Comparison of ENCODE assay signal across 29 cellular contexts in the genomic region with DNA sequence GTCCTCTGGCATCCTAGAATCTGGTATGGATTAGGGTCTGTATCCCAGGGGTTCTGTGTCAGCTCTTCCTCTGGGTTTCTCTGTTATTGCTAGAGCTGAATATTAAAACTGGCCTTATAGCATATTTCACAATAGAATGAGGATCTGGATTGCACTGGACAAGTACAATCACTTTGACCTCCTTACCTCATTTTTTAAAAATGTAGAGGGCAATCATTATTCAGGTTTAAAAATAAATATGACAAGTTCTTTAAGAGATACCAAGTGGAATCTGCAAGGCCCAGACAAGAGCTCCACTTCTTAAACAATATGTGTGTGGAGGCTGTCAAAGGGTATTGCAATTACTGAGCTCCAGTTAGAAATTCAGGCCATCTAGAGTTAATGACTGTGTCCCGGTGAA. TPM values are rescaled to one million over a fixed set of nuclear protein-coding genes. Genes with fewer than 3 reads are reported as not detected.
DNase-seq lines count a peak whose midpoint lies in the region; ATAC-seq, FAIRE-seq and TF ChIP-seq lines count a peak whose summit lies in the region.
"Had no signal": no experiment of that assay in that cellular context is flagged by ENCODE, and none has a peak within 500 bp of the region (broad histone marks: within the 10 kb centered on the region; RNA-seq: fewer than 3 reads in every experiment).

No MANE protein-coding gene starts in this region.

- intact Hi-C loops in HCT116 (cut with micrococcal nuclease) (no loop called here), heart right ventricle (cut with DNase I) (loop anchor here in 1 of 10 donors (5.0 kb wide), 1 partner anchor 231 kb away; no protein-coding TSS in a partner anchor)

- H3K4me3 ChIP-seq in HCT116 (replicated peaks in 1 of 2; ENCODE audit: low read depth in 1 of 2, low read length in 2 of 2) (peak overlapping the region in 1 of 2 experiments; percentile 32; a peak in 1 of 4 replicates), astrocyte (ENCODE audit: insufficient read depth, low read depth, low read length) (no peak overlapping the region), heart right ventricle (peak overlapping the region in 9 of 10 donors; percentile 25 to 58 (median 46)), osteoblast (ENCODE audit: insufficient read depth, low read length) (no peak overlapping the region)
- H3K4me3 ChIP-seq: K562, neural progenitor cell, PC-9, spleen had no signal

- H3K9ac ChIP-seq in HCT116 (ENCODE audit: low read length): peak overlapping the region; percentile 51
- H3K9ac ChIP-seq in astrocyte (ENCODE audit: low read length): peak overlapping the region; percentile 3
- H3K9ac ChIP-seq: neural progenitor cell had no signal

- no peak for TF ChIP-seq RAD21 in HCT116 (IDR thresholded peaks at IDR 0.05; ENCODE audit: low read depth)

- DNase-seq in HCT116 (ENCODE audit: low read depth, low spot score) (no peak), astrocyte (ENCODE audit: low read depth) (no peak), heart right ventricle (no peak), osteoblast (ENCODE audit: insufficient read length, low spot score, missing footprints) (peak; percentile 72), NCI-H146 (lab: John Stamatoyannopoulos, UW) (no peak), GM20000 (ENCODE audit: low spot score) (no peak), DMS79 treated with DMSO at 0.1 percent for 48 hours (lab: John Stamatoyannopoulos, UW) (no peak)
- DNase-seq: activated CD4-positive, alpha-beta T cell treated with anti-CD3 and anti-CD28 coated beads for 48 hours; activated CD8-positive, alpha-beta memory T cell treated with anti-CD3 and anti-CD28 coated beads, Interleukin-2, amount 10 ng/mL, durations not matched to agents 7 days and 5 days; CD4-positive, CD25-positive, alpha-beta regulatory T cell; cerebellar nuclear complex; effector CD4-positive, alpha-beta T cell; erythroblast; left colon; MM.1S; NCI-H187; NCI-H774; PC-9; SIG-M5; spleen; stimulated activated CD4-positive, alpha-beta T cell treated with anti-CD3 and anti-CD28 coated beads, Interleukin-4, amount 100 ng/mL, for 4 hours; stimulated activated naive CD8-positive, alpha-beta T cell treated with anti-CD3 and anti-CD28 coated beads, Interleukin-15, Interleukin-2, amounts not matched to agents 100 U/mL and 50 U/mL, for 24 hours had no signal

- peak overlapping the region; percentile 85 for H3K4me3 Mint-ChIP-seq in astrocyte (ENCODE audit: unreplicated experiment)
- H3K4me3 Mint-ChIP-seq: activated CD8-positive, alpha-beta memory T cell treated with anti-CD3 and anti-CD28 coated beads, Interleukin-2, amount 10 ng/mL, durations not matched to agents 7 days and 5 days; activated naive CD4-positive, alpha-beta T cell treated with anti-CD3 and anti-CD28 coated beads, Interleukin-2, amount 50 U/mL, for 24 hours; CD4-positive, CD25-positive, alpha-beta regulatory T cell; neural progenitor cell had no signal

- TF ChIP-seq CTCF in HCT116 (IDR thresholded peaks at IDR 0.05 in 2 of 3, conservative IDR thresholded peaks at IDR 0.05 in 1 of 3; ENCODE audit: borderline replicate concordance in 1 of 3, insufficient read depth in 1 of 3, low read depth in 2 of 3, low read length in 2 of 3): no peak
- TF ChIP-seq CTCF in astrocyte (IDR thresholded peaks at IDR 0.05; ENCODE audit: insufficient read depth, low read depth, low read length): no peak
- no peak for TF ChIP-seq CTCF in heart right ventricle (IDR thresholded peaks at IDR 0.05)
- no peak for TF ChIP-seq CTCF in osteoblast (IDR thresholded peaks at IDR 0.05; ENCODE audit: extremely low read depth, low read depth, low read length)
- TF ChIP-seq CTCF in GM20000 (IDR thresholded peaks at IDR 0.05; ENCODE audit: extremely low read depth, missing control alignments): no peak

- TF ChIP-seq POLR2A in HCT116 (IDR thresholded peaks at IDR 0.05; ENCODE audit: borderline replicate concordance, extremely low read depth, insufficient read depth, insufficient read length): no peak

- no peaks in the 10 kb centered on the region for H3K9me3 Mint-ChIP-seq in astrocyte (ENCODE audit: unreplicated experiment)
- H3K9me3 Mint-ChIP-seq: activated naive CD4-positive, alpha-beta T cell treated with anti-CD3 and anti-CD28 coated beads, Interleukin-2, amount 50 U/mL, for 24 hours; CD4-positive, CD25-positive, alpha-beta regulatory T cell; neural progenitor cell had no signal

- peaks cover 95% of the 10 kb centered on the region for H3K79me2 ChIP-seq in HCT116 (ENCODE audit: insufficient read depth, low read length)
- no peaks in the 10 kb centered on the region for H3K79me2 ChIP-seq in astrocyte (ENCODE audit: insufficient read depth, low read length)
- no peaks in the 10 kb centered on the region for H3K79me2 ChIP-seq in osteoblast (ENCODE audit: insufficient read depth, low read length)

- FAIRE-seq in astrocyte (lab: Jason Lieb, UNC): no peak
- FAIRE-seq: GM18507, H54, K562 had no signal

- H3K4me1 ChIP-seq in HCT116 (ENCODE audit: control insufficient read depth in 1 of 2, insufficient read depth in 2 of 2, low read length in 2 of 2): peaks cover 77 to 95% of the 10 kb centered on the region in 2 experiments
- peaks cover 5% of the 10 kb centered on the region for H3K4me1 ChIP-seq in astrocyte (ENCODE audit: insufficient read depth, low read length)
- peaks cover 0 to 11% (median 0%) of the 10 kb centered on the region in 9 donors for H3K4me1 ChIP-seq in heart right ventricle
- peaks cover 23% of the 10 kb centered on the region for H3K4me1 ChIP-seq in osteoblast (ENCODE audit: insufficient read depth, low read length)
- H3K4me1 ChIP-seq: neural progenitor cell had no signal

- CTCF ChIA-PET in HCT116 (lab: Charles Lee): interaction anchor here (1.4 kb wide), 1 partner anchor 16 kb away, joined by 6 read pairs; no protein-coding TSS in a partner anchor

- H3K27ac ChIP-seq in HCT116 (ENCODE audit: low read depth, low read length): peak overlapping the region; percentile 77; the same call in 1 of the 2 replicates
- H3K27ac ChIP-seq in astrocyte (ENCODE audit: low read depth, low read length): no peak overlapping the region
- H3K27ac ChIP-seq in heart right ventricle: peak overlapping the region; percentile 7 to 89 (median 78)
- peak overlapping the region; percentile 8 for H3K27ac ChIP-seq in osteoblast (ENCODE audit: low read depth, low read length)
- H3K27ac ChIP-seq: neural progenitor cell, PC-9, spleen had no signal

- RAD21 ChIA-PET in HCT116 (lab: Charles Lee; ENCODE audit: low non-redundant PET in 1 of 2, low total read pairs in 2 of 2, uncharacterized antibody in 2 of 2, unreplicated experiment in 2 of 2): no interaction called here

- no peaks in the 10 kb centered on the region for H3K27me3 ChIP-seq in HCT116 (ENCODE audit: insufficient read depth, low read length)
- H3K27me3 ChIP-seq in astrocyte (ENCODE audit: insufficient read depth, low read length): no peaks in the 10 kb centered on the region
- no peaks in the 10 kb centered on the region for H3K27me3 ChIP-seq in heart right ventricle
- H3K27me3 ChIP-seq in osteoblast (ENCODE audit: insufficient read depth, low read length): no peaks in the 10 kb centered on the region
- H3K27me3 ChIP-seq: neural progenitor cell had no signal

- no peak for ATAC-seq in HCT116
- peak; percentile 27 to 71 (median 66) for ATAC-seq in heart right ventricle
- no peak for ATAC-seq in HG03432 (IDR thresholded peaks at IDR 0.05; ENCODE audit: unreplicated experiment)
- ATAC-seq: activated CD8-positive, alpha-beta memory T cell treated with anti-CD3 and anti-CD28 coated beads, Interleukin-2, amount 10 ng/mL, durations not matched to agents 7 days and 5 days; K562; left colon; stimulated activated naive CD8-positive, alpha-beta T cell treated with anti-CD3 and anti-CD28 coated beads, Interleukin-15, Interleukin-2, amounts not matched to agents 100 U/mL and 50 U/mL, for 24 hours had no signal

- no peaks in the 10 kb centered on the region for H3K9me2 ChIP-seq in HCT116 (ENCODE audit: insufficient read depth)

- H3K4me2 ChIP-seq in HCT116 (ENCODE audit: low read length) (peak overlapping the region; percentile 64), astrocyte (ENCODE audit: low read length) (no peak overlapping the region), osteoblast (ENCODE audit: insufficient read depth, low read length) (peak overlapping the region; percentile 10)
- H3K4me2 ChIP-seq: neural progenitor cell, PC-9 had no signal

- H3K36me3 ChIP-seq in HCT116 (ENCODE audit: control insufficient read depth in 1 of 2, insufficient read depth in 2 of 2, low read length in 2 of 2) (peaks cover 0 to 8% of the 10 kb centered on the region in 2 experiments; a peak in 1 of 4 replicates), astrocyte (ENCODE audit: insufficient read depth, low read length) (no peaks in the 10 kb centered on the region), heart right ventricle (no peaks in the 10 kb centered on the region), osteoblast (ENCODE audit: insufficient read depth, low read length) (no peaks in the 10 kb centered on the region)
- H3K36me3 ChIP-seq: neural progenitor cell, spleen had no signal

- peak overlapping the region; percentile 87 for H3K27ac Mint-ChIP-seq in astrocyte (ENCODE audit: unreplicated experiment)
- H3K27ac Mint-ChIP-seq: activated CD8-positive, alpha-beta memory T cell treated with anti-CD3 and anti-CD28 coated beads, Interleukin-2, amount 10 ng/mL, durations not matched to agents 7 days and 5 days; activated naive CD4-positive, alpha-beta T cell treated with anti-CD3 and anti-CD28 coated beads, Interleukin-2, amount 50 U/mL, for 24 hours; CD4-positive, CD25-positive, alpha-beta regulatory T cell; neural progenitor cell had no signal

- BruUV-seq in HCT116 (replicated peaks; lab: Mats Ljungman, UMichigan): no TSS peak

- peaks cover 1% of the 10 kb centered on the region for H3K36me3 Mint-ChIP-seq in astrocyte (ENCODE audit: low read depth, unreplicated experiment)
- H3K36me3 Mint-ChIP-seq: activated naive CD4-positive, alpha-beta T cell treated with anti-CD3 and anti-CD28 coated beads, Interleukin-2, amount 50 U/mL, for 24 hours; CD4-positive, CD25-positive, alpha-beta regulatory T cell; neural progenitor cell had no signal

- no peaks in the 10 kb centered on the region for H4K20me1 ChIP-seq in HCT116 (ENCODE audit: insufficient read depth)
- no peaks in the 10 kb centered on the region for H4K20me1 ChIP-seq in astrocyte (ENCODE audit: insufficient read depth, low read length)
- no peaks in the 10 kb centered on the region for H4K20me1 ChIP-seq in osteoblast (ENCODE audit: insufficient read depth, low read length)

- peaks cover 30% of the 10 kb centered on the region for H3K4me1 Mint-ChIP-seq in astrocyte (ENCODE audit: low read depth, unreplicated experiment)
- H3K4me1 Mint-ChIP-seq: CD4-positive, CD25-positive, alpha-beta regulatory T cell had no signal

- POLR2A ChIA-PET in HCT116 (lab: Charles Lee): interaction anchor here (2.1 to 2.4 kb wide), 2 partner anchors 11 to 39 kb away, joined by 5 to 9 read pairs; no protein-coding TSS in a partner anchor

- no peaks in the 10 kb centered on the region for H3K9me3 ChIP-seq in HCT116 (ENCODE audit: control insufficient read depth in 1 of 2, insufficient read depth in 1 of 2, low read depth in 1 of 2, low read length in 2 of 2)
- no peaks in the 10 kb centered on the region for H3K9me3 ChIP-seq in astrocyte (ENCODE audit: insufficient read depth, low read depth, low read length)
- H3K9me3 ChIP-seq in heart right ventricle: no peaks in the 10 kb centered on the region
- H3K9me3 ChIP-seq in osteoblast (ENCODE audit: low read depth, low read length): no peaks in the 10 kb centered on the region
- H3K9me3 ChIP-seq: spleen had no signal

- H2AFZ ChIP-seq in HCT116 (ENCODE audit: low read depth, low read length, poor library complexity, severe bottlenecking) (no peak overlapping the region), astrocyte (ENCODE audit: low read depth, low read length) (no peak overlapping the region), osteoblast (ENCODE audit: low read length) (no peak overlapping the region)
- H2AFZ ChIP-seq: neural progenitor cell, PC-9 had no signal

- H3K27me3 Mint-ChIP-seq in astrocyte (ENCODE audit: low read depth, unreplicated experiment): no peaks in the 10 kb centered on the region

- 40 to 41% methylated on average over 1 of the region's 1 CpG for WGBS in heart right ventricle, 2 donors

RNA-seq across cellular contexts. Expression of gene PALLD, which starts 1.4 kb away (rescaled TPM):
- total RNA-seq in HCT116 (2021; ENCODE audit: unreplicated experiment): 166 TPM
- 66.4 and 71.5 TPM in 2 replicates for polyA plus RNA-seq in HCT116 (2012)
- 498 and 551 TPM in 2 replicates for total RNA-seq in astrocyte
- 1,000 to 10,000 TPM in 3 of 10 donors, 100 to 1,000 TPM in 7; 588 to 1,537 (median 701) TPM for total RNA-seq in heart right ventricle
- 100 to 1,000 TPM; 169 to 484 TPM for polyA plus RNA-seq in heart right ventricle
- total RNA-seq in osteoblast: 244 and 254 TPM in 2 replicates

RNA-seq across cellular contexts. Expression of gene DDX60L, which starts 18.0 kb away (rescaled TPM):
- 99.1 TPM for total RNA-seq in HCT116 (2021; ENCODE audit: unreplicated experiment)
- polyA plus RNA-seq in HCT116 (2012): 29.2 and 35.4 TPM in 2 replicates
- 90.9 and 91.8 TPM in 2 replicates for total RNA-seq in astrocyte
- total RNA-seq in heart right ventricle: 10 to 100 TPM in 3 of 10 donors, 1 to 10 TPM in 7; 5.8 to 16.8 (median 9.3) TPM
- polyA plus RNA-seq in heart right ventricle: 10 to 100 TPM in 1 of 2 donors, 1 to 10 TPM in 1; 2.7 to 16.6 TPM
- total RNA-seq in osteoblast: 25.0 and 31.1 TPM in 2 replicates
- total RNA-seq: G401 had no signal

Comparison
In these comparisons a context has a peak if more than half of its experiments do, and no peak if none do; other contexts are left out.
1. ATAC-seq: peak in heart right ventricle (8 of 8); none in HCT116 (single experiment) and HG03432 (single experiment).
2. H3K4me3 ChIP-seq: peak in heart right ventricle (9 of 10); none in astrocyte (single experiment) and osteoblast (single experiment).